In genomic region chr10:28082316-28082715, GRCh38 we compare ENCODE assay signal across 23 cellular contexts.
"Had no signal": no experiment of that assay in that cellular context is flagged by ENCODE, and none has a peak within 500 bp of the region (broad histone marks: within the 10 kb centered on the region; RNA-seq: fewer than 3 reads in every experiment).

No MANE protein-coding gene starts in this region.

- H3K27me3 ChIP-seq: Peyer's patch, SJSA1 had no signal

- H3K4me3 Mint-ChIP-seq: activated CD8-positive, alpha-beta memory T cell treated with anti-CD3 and anti-CD28 coated beads, Interleukin-2, amount 10 ng/mL, durations not matched to agents 7 days and 5 days; activated CD8-positive, alpha-beta T cell treated with anti-CD3 and anti-CD28 coated beads, Interleukin-2, amount 10 ng/mL, durations not matched to agents 7 days and 5 days; activated naive CD4-positive, alpha-beta T cell treated with anti-CD3 and anti-CD28 coated beads for 36 hours; activated naive CD8-positive, alpha-beta T cell; activated T-cell treated with anti-CD3 and anti-CD28 coated beads, Interleukin-2, amount 50 U/mL, for 4 hours; activated T-helper 17 cell treated with anti-CD3 and anti-CD28 coated beads, Interleukin-2, amount 50 U/mL, for 72 hours; T-helper 1 cell treated with Interleukin-12 subunit alpha and Interleukin-12 subunit beta and Interleukin-4 antibody, amounts not matched to agents 30 μg/mL and 1 μg/mL, for 36 hours had no signal

- H3K27ac Mint-ChIP-seq: activated CD8-positive, alpha-beta memory T cell treated with anti-CD3 and anti-CD28 coated beads, Interleukin-2, amount 10 ng/mL, durations not matched to agents 7 days and 5 days; activated CD8-positive, alpha-beta T cell treated with anti-CD3 and anti-CD28 coated beads, Interleukin-2, amount 10 ng/mL, durations not matched to agents 7 days and 5 days; activated naive CD4-positive, alpha-beta T cell treated with anti-CD3 and anti-CD28 coated beads for 36 hours; activated naive CD8-positive, alpha-beta T cell; activated T-helper 17 cell treated with anti-CD3 and anti-CD28 coated beads, Interleukin-2, amount 50 U/mL, for 72 hours; T-helper 1 cell treated with Interleukin-12 subunit alpha and Interleukin-12 subunit beta and Interleukin-4 antibody, amounts not matched to agents 30 μg/mL and 1 μg/mL, for 36 hours had no signal

- H3K4me3 ChIP-seq: Peyer's patch, SJSA1 had no signal

- H3K27me3 Mint-ChIP-seq: activated CD8-positive, alpha-beta memory T cell treated with anti-CD3 and anti-CD28 coated beads, Interleukin-2, amount 10 ng/mL, durations not matched to agents 7 days and 5 days; activated naive CD8-positive, alpha-beta T cell; activated T-helper 17 cell treated with anti-CD3 and anti-CD28 coated beads, Interleukin-2, amount 50 U/mL, for 72 hours had no signal

- H3K9me3 Mint-ChIP-seq: activated naive CD4-positive, alpha-beta T cell treated with anti-CD3 and anti-CD28 coated beads for 36 hours; activated T-helper 17 cell treated with anti-CD3 and anti-CD28 coated beads, Interleukin-2, amount 50 U/mL, for 72 hours had no signal

- H3K4me1 Mint-ChIP-seq: activated T-helper 17 cell treated with anti-CD3 and anti-CD28 coated beads, Interleukin-2, amount 50 U/mL, for 72 hours had no signal

- H3K27ac ChIP-seq: Peyer's patch, SJSA1 had no signal

- DNase-seq: activated CD4-positive, alpha-beta T cell treated with anti-CD3 and anti-CD28 coated beads for 48 hours; activated CD4-positive, alpha-beta T cell treated with anti-CD3 and anti-CD28 coated beads, Interleukin-2, amount 50 U/mL, for 4 hours; activated CD8-positive, alpha-beta memory T cell treated with anti-CD3 and anti-CD28 coated beads, Interleukin-2, amount 10 ng/mL, durations not matched to agents 7 days and 5 days; activated CD8-positive, alpha-beta T cell treated with anti-CD3 and anti-CD28 coated beads, Interleukin-2, amount 10 ng/mL, durations not matched to agents 7 days and 5 days; activated gamma-delta T cell; activated naive CD4-positive, alpha-beta T cell treated with anti-CD3 and anti-CD28 coated beads for 36 hours; activated T-cell treated with anti-CD3 and anti-CD28 coated beads, Interleukin-2, amount 50 U/mL, for 4 hours; caudate nucleus; Karpas-422; NCI-H1092; NCI-H1417; NCI-H1930; NCI-H2171; NCI-H2227 treated with DMSO at 0.1 percent for 48 hours; NCI-H526; NCI-H774; Peyer's patch; SHP77; SW 1271 had no signal
